31 cellular contexts compared by ENCODE assay signal in genomic region chr15:34838282-34838681, GRCh38. TPM values are rescaled to one million over a fixed set of nuclear protein-coding genes. Genes with fewer than 3 reads are reported as not detected.
"Had no signal": no experiment of that assay in that cellular context is flagged by ENCODE, and none has a peak within 500 bp of the region (broad histone marks: within the 10 kb centered on the region; RNA-seq: fewer than 3 reads in every experiment).

No MANE protein-coding gene starts in this region.

- H3K9me3 ChIP-seq: adrenal gland, body of pancreas, breast epithelium had no signal

- H3K27me3 ChIP-seq: adrenal gland, body of pancreas, brain microvascular endothelial cell, breast epithelium had no signal

- H3K4me1 ChIP-seq: adrenal gland, body of pancreas, breast epithelium had no signal

- H3K36me3 ChIP-seq: adrenal gland, brain microvascular endothelial cell, breast epithelium, WERI-Rb-1 had no signal

- DNase-seq: activated CD4-positive, alpha-beta memory T cell treated with anti-CD3 and anti-CD28 coated beads, Interleukin-2, amount 10 ng/mL, durations not matched to agents 7 days and 5 days; activated CD4-positive, alpha-beta T cell treated with anti-CD3 and anti-CD28 coated beads for 1 hour; activated CD4-positive, alpha-beta T cell treated with anti-CD3 and anti-CD28 coated beads for 36 hours; activated CD4-positive, alpha-beta T cell treated with anti-CD3 and anti-CD28 coated beads for 48 hours; activated CD4-positive, alpha-beta T cell treated with anti-CD3 and anti-CD28 coated beads, Interleukin-2, amount 10 ng/mL, durations not matched to agents 7 days and 5 days; activated CD4-positive, alpha-beta T cell treated with anti-CD3 and anti-CD28 coated beads, Interleukin-2, amount 50 U/mL, for 48 hours; activated CD4-positive, CD25-positive, alpha-beta regulatory T cell; activated CD8-positive, alpha-beta memory T cell treated with anti-CD3 and anti-CD28 coated beads for 24 hours; activated CD8-positive, alpha-beta memory T cell treated with anti-CD3 and anti-CD28 coated beads, Interleukin-2, amount 10 ng/mL, durations not matched to agents 7 days and 5 days; activated CD8-positive, alpha-beta memory T cell treated with anti-CD3 and anti-CD28 coated beads, Interleukin-2, amount 50 U/mL, for 48 hours; activated CD8-positive, alpha-beta T cell treated with anti-CD3 and anti-CD28 coated beads, Interleukin-2, amount 10 ng/mL, durations not matched to agents 7 days and 5 days; activated effector memory CD4-positive, alpha-beta T cell treated with Interleukin-2 at 50 U/mL for 16 hours; activated gamma-delta T cell; activated naive CD4-positive, alpha-beta T cell treated with anti-CD3 and anti-CD28 coated beads, Interleukin-2, amount 10 ng/mL, durations not matched to agents 7 days and 5 days; activated naive CD4-positive, alpha-beta T cell treated with Interleukin-2 at 50 U/mL for 16 hours; activated naive CD8-positive, alpha-beta T cell treated with anti-CD3 and anti-CD28 coated beads, Interleukin-2, amount 10 ng/mL, durations not matched to agents 7 days and 5 days; activated T-cell treated with anti-CD3 and anti-CD28 coated beads, Interleukin-2, amount 50 U/mL, for 24 hours; activated T-cell treated with anti-CD3 and anti-CD28 coated beads, Interleukin-2, amount 50 U/mL, for 48 hours; adrenal gland; amniotic stem cell; aorta; body of pancreas; brain microvascular endothelial cell; central memory CD4-positive, alpha-beta T cell; T-helper 2 cell; T-helper 9 cell; WERI-Rb-1 had no signal

- H3K27ac ChIP-seq: adrenal gland, body of pancreas, brain microvascular endothelial cell, breast epithelium, WERI-Rb-1 had no signal

- ATAC-seq: activated CD4-positive, alpha-beta T cell treated with anti-CD3 and anti-CD28 coated beads for 36 hours; activated CD4-positive, CD25-positive, alpha-beta regulatory T cell treated with anti-CD3 and anti-CD28 coated beads, Interleukin-2, amount 50 U/mL, for 24 hours; activated CD8-positive, alpha-beta memory T cell treated with anti-CD3 and anti-CD28 coated beads, Interleukin-2, amount 10 ng/mL, durations not matched to agents 7 days and 5 days; activated CD8-positive, alpha-beta T cell treated with anti-CD3 and anti-CD28 coated beads, Interleukin-2, amount 10 ng/mL, durations not matched to agents 7 days and 5 days; body of pancreas; WTC11 had no signal

- H3K4me3 ChIP-seq: adrenal gland, body of pancreas, breast epithelium had no signal

RNA-seq across cellular contexts. Expression of gene ACTC1, which starts 42.9 kb away (rescaled TPM):
- total RNA-seq: activated CD4-positive, alpha-beta memory T cell treated with anti-CD3 and anti-CD28 coated beads, Interleukin-2, amount 10 ng/mL, durations not matched to agents 7 days and 5 days; activated CD4-positive, alpha-beta T cell treated with anti-CD3 and anti-CD28 coated beads for 36 hours; activated CD4-positive, alpha-beta T cell treated with anti-CD3 and anti-CD28 coated beads, Interleukin-2, amount 10 ng/mL, durations not matched to agents 7 days and 5 days; activated CD8-positive, alpha-beta memory T cell treated with anti-CD3 and anti-CD28 coated beads, Interleukin-2, amount 10 ng/mL, durations not matched to agents 7 days and 5 days; activated CD8-positive, alpha-beta T cell treated with anti-CD3 and anti-CD28 coated beads, Interleukin-2, amount 10 ng/mL, durations not matched to agents 7 days and 5 days; activated naive CD8-positive, alpha-beta T cell treated with anti-CD3 and anti-CD28 coated beads, Interleukin-2, amount 10 ng/mL, durations not matched to agents 7 days and 5 days; activated T-helper 2 cell treated with anti-CD3 and anti-CD28 coated beads, Interferon-gamma antibody, Interleukin-2, Interleukin-4, amounts not matched to agents 10 μg/mL and 5 μg/mL and 100 μg/mL, durations not matched to agents 14 hours and 24 hours and 36 hours had no signal
